ENCODE assay signal across 18 cellular contexts in genomic region chr11:95522871-95523270, GRCh38.
"Had no signal": no experiment of that assay in that cellular context is flagged by ENCODE, and none has a peak within 500 bp of the region (broad histone marks: within the 10 kb centered on the region; RNA-seq: fewer than 3 reads in every experiment).

No MANE protein-coding gene starts in this region.

- H3K27me3 Mint-ChIP-seq: activated B cell treated with CpG ODN at 0.5 μM for 24 hours; activated CD4-positive, alpha-beta T cell treated with anti-CD3 and anti-CD28 coated beads, Interleukin-2, amount 10 ng/mL, durations not matched to agents 24 days and 14 days; activated T-helper 17 cell treated with anti-CD3 and anti-CD28 coated beads, Interleukin-2, amount 50 U/mL, for 72 hours; dendritic cell treated with granulocyte-macrophage colony-stimulating factor and Interleukin-4, amounts not matched to agents 40 ng/mL and 50 ng/mL, for 4 days; naive thymus-derived CD4-positive, alpha-beta T cell; T-helper 17 cell had no signal

- H3K4me3 ChIP-seq: hepatocyte, lower lobe of right lung, right atrium auricular region, skin epidermis, thyroid gland had no signal

- ATAC-seq: activated T-helper 17 cell treated with anti-CD3 and anti-CD28 coated beads, Interleukin-2, amount 50 U/mL, for 72 hours; effector memory CD8-positive, alpha-beta T cell; lower lobe of right lung; naive thymus-derived CD4-positive, alpha-beta T cell; T-helper 17 cell had no signal

- H3K27ac ChIP-seq: hepatocyte, lower lobe of right lung, neutrophil, right atrium auricular region, skin epidermis, thyroid gland had no signal

- H3K36me3 ChIP-seq: lower lobe of right lung, neutrophil, right atrium auricular region, thyroid gland had no signal

- H3K4me3 Mint-ChIP-seq: activated B cell treated with CpG ODN at 0.5 μM for 24 hours; activated CD4-positive, alpha-beta T cell treated with anti-CD3 and anti-CD28 coated beads, Interleukin-2, amount 10 ng/mL, durations not matched to agents 24 days and 14 days; activated naive CD4-positive, alpha-beta T cell treated with anti-CD3 and anti-CD28 coated beads, Interleukin-2, amount 10 ng/mL, durations not matched to agents 7 days and 5 days; activated T-helper 17 cell treated with anti-CD3 and anti-CD28 coated beads, Interleukin-2, amount 50 U/mL, for 72 hours; dendritic cell treated with granulocyte-macrophage colony-stimulating factor and Interleukin-4, amounts not matched to agents 40 ng/mL and 50 ng/mL, for 4 days; effector memory CD8-positive, alpha-beta T cell; naive thymus-derived CD4-positive, alpha-beta T cell; T-helper 17 cell had no signal

- H3K4me1 Mint-ChIP-seq: activated B cell treated with CpG ODN at 0.5 μM for 24 hours; activated CD4-positive, alpha-beta T cell treated with anti-CD3 and anti-CD28 coated beads, Interleukin-2, amount 10 ng/mL, durations not matched to agents 24 days and 14 days; activated naive CD4-positive, alpha-beta T cell treated with anti-CD3 and anti-CD28 coated beads, Interleukin-2, amount 10 ng/mL, durations not matched to agents 7 days and 5 days; activated T-helper 17 cell treated with anti-CD3 and anti-CD28 coated beads, Interleukin-2, amount 50 U/mL, for 72 hours; T-helper 17 cell had no signal

- H3K27me3 ChIP-seq: hepatocyte, neutrophil, right atrium auricular region, thyroid gland had no signal

- H3K9me3 ChIP-seq: lower lobe of right lung, neutrophil, right atrium auricular region, thyroid gland had no signal

- H3K36me3 Mint-ChIP-seq: activated naive CD4-positive, alpha-beta T cell treated with anti-CD3 and anti-CD28 coated beads, Interleukin-2, amount 10 ng/mL, durations not matched to agents 7 days and 5 days had no signal

- H3K4me1 ChIP-seq: lower lobe of right lung, right atrium auricular region had no signal

- H3K9me3 Mint-ChIP-seq: activated B cell treated with CpG ODN at 0.5 μM for 24 hours; activated naive CD4-positive, alpha-beta T cell treated with anti-CD3 and anti-CD28 coated beads, Interleukin-2, amount 10 ng/mL, durations not matched to agents 7 days and 5 days; activated T-helper 17 cell treated with anti-CD3 and anti-CD28 coated beads, Interleukin-2, amount 50 U/mL, for 72 hours; dendritic cell treated with granulocyte-macrophage colony-stimulating factor and Interleukin-4, amounts not matched to agents 40 ng/mL and 50 ng/mL, for 4 days; effector memory CD8-positive, alpha-beta T cell had no signal

- DNase-seq: activated B cell treated with CpG ODN at 0.5 μM for 24 hours; activated CD4-positive, alpha-beta T cell treated with anti-CD3 and anti-CD28 coated beads, Interleukin-2, amount 10 ng/mL, durations not matched to agents 24 days and 14 days; activated naive CD4-positive, alpha-beta T cell treated with anti-CD3 and anti-CD28 coated beads, Interleukin-2, amount 10 ng/mL, durations not matched to agents 7 days and 5 days; activated T-cell treated with anti-CD3 and anti-CD28 coated beads for 4 hours; central memory CD4-positive, alpha-beta T cell; effector memory CD8-positive, alpha-beta T cell; kidney glomerular epithelial cell; lower lobe of right lung; midbrain; naive thymus-derived CD4-positive, alpha-beta T cell; T-helper 17 cell; thyroid gland had no signal

- H3K27ac Mint-ChIP-seq: activated B cell treated with CpG ODN at 0.5 μM for 24 hours; activated CD4-positive, alpha-beta T cell treated with anti-CD3 and anti-CD28 coated beads, Interleukin-2, amount 10 ng/mL, durations not matched to agents 24 days and 14 days; activated naive CD4-positive, alpha-beta T cell treated with anti-CD3 and anti-CD28 coated beads, Interleukin-2, amount 10 ng/mL, durations not matched to agents 7 days and 5 days; activated T-helper 17 cell treated with anti-CD3 and anti-CD28 coated beads, Interleukin-2, amount 50 U/mL, for 72 hours; dendritic cell treated with granulocyte-macrophage colony-stimulating factor and Interleukin-4, amounts not matched to agents 40 ng/mL and 50 ng/mL, for 4 days; effector memory CD8-positive, alpha-beta T cell; naive thymus-derived CD4-positive, alpha-beta T cell; T-helper 17 cell had no signal
